ENCODE assay signal across 8 cellular contexts in the genomic region with DNA sequence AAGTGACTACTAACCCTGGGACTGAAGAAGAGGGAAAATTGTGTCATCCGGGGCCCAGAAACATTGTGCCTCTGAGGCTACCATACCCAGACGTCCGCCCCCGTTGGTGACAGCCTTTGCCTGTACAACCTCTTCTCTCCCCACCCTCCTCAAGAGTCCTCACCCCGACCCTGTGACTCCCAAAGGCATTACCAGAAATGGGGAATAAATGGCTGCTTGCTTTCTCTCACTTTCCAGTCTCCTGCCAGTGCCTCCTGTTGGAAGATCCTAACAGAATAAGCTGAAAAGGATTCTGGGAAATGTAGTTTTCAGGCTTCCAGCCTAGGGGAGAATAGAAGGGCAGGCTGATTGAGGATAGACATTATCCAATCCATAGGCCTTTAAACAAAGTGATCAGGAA. TPM values are rescaled to one million over a fixed set of nuclear protein-coding genes. Genes with fewer than 3 reads are reported as not detected.
DNase-seq lines count a peak whose midpoint lies in the region; ATAC-seq and TF ChIP-seq lines count a peak whose summit lies in the region.

No MANE protein-coding gene starts in this region.

- H3K4me1 Mint-ChIP-seq in nephron progenitor cell: peaks cover 12% of the 10 kb centered on the region

- DNase-seq in D341Med (ENCODE audit: low spot score) (peak; percentile 41), M059J (ENCODE audit: low read depth) (peak; percentile 28), dermis blood vessel endothelial cell (peak; percentile 41), nephron progenitor cell (no peak), SK-N-DZ (ENCODE audit: low spot score) (no peak), NK-92 (lab: John Stamatoyannopoulos, UW; ENCODE audit: unreplicated experiment) (no peak), T-helper 9 cell (no peak)

- ATAC-seq in HG03139 (IDR thresholded peaks at IDR 0.05; ENCODE audit: unreplicated experiment): no peak

- H3K36me3 Mint-ChIP-seq in nephron progenitor cell (ENCODE audit: low read depth): no peaks in the 10 kb centered on the region

- no peak overlapping the region for H3K27ac Mint-ChIP-seq in nephron progenitor cell

- TF ChIP-seq CTCF in nephron progenitor cell (IDR thresholded peaks at IDR 0.05): no peak

- H3K27me3 Mint-ChIP-seq in nephron progenitor cell (ENCODE audit: low read depth, poor library complexity): peaks cover 42% of the 10 kb centered on the region

- H3K4me3 Mint-ChIP-seq in nephron progenitor cell: peak overlapping the region; percentile 82

- H3K9me3 Mint-ChIP-seq in nephron progenitor cell: no peaks in the 10 kb centered on the region

RNA-seq across cellular contexts. Expression of a gene that starts 30.8 kb away (rescaled TPM):
- total RNA-seq in M059J (2014; rRNA removed; shearing (Covaris generic)): 44.5 and 47.7 TPM in 2 replicates
- total RNA-seq in dermis blood vessel endothelial cell: 51.3 and 60.6 TPM in 2 replicates
- 46.4 and 59.8 TPM in 2 replicates for polyA plus RNA-seq in SK-N-DZ (2014; cell fraction: cytosol; rRNA removed)
- polyA plus RNA-seq in SK-N-DZ (2014; cell fraction: nucleus; rRNA removed): 109 and 227 TPM in 2 replicates

Comparison
In these comparisons a context has a peak if more than half of its experiments do, and no peak if none do; other contexts are left out.
1. DNase-seq: peak in D341Med (single experiment), M059J (single experiment) and dermis blood vessel endothelial cell (single experiment); none in nephron progenitor cell (single experiment), SK-N-DZ (single experiment), NK-92 (single experiment) and T-helper 9 cell (single experiment).